In genomic region chr2:65435625-65436168, GRCh38 we compare ENCODE assay signal across 8 cellular contexts. TPM values are rescaled to one million over a fixed set of nuclear protein-coding genes. Genes with fewer than 3 reads are reported as not detected.
A peak's percentile ranks its signal among the peaks of the same experiment; 100 is the strongest.
DNase-seq lines count a peak whose midpoint lies in the region; ATAC-seq and TF ChIP-seq lines count a peak whose summit lies in the region.

No MANE protein-coding gene starts in this region.

- peak overlapping the region; percentile 89 for H3K27ac ChIP-seq in ectodermal cell (ENCODE audit: insufficient read depth, low read depth, low read length, poor library complexity, severe bottlenecking)
- H3K27ac ChIP-seq in right lobe of liver = peak overlapping the region; percentile 87 to 99 (median 93)

- peaks cover 6% of the 10 kb centered on the region for H3K9me3 Mint-ChIP-seq in activated CD4-positive, alpha-beta T cell treated with anti-CD3 and anti-CD28 coated beads, Interleukin-2, amount 10 ng/mL, durations not matched to agents 24 days and 14 days

- TF ChIP-seq POLR2A in right lobe of liver (IDR thresholded peaks at IDR 0.05) = no peak

- H3K4me3 Mint-ChIP-seq in activated CD4-positive, alpha-beta T cell treated with anti-CD3 and anti-CD28 coated beads, Interleukin-2, amount 10 ng/mL, durations not matched to agents 24 days and 14 days = peak overlapping the region; percentile 94

- no peaks in the 10 kb centered on the region for H3K9me3 ChIP-seq in ectodermal cell (ENCODE audit: control insufficient read depth, low read length)
- H3K9me3 ChIP-seq in right lobe of liver = no peaks in the 10 kb centered on the region

- H3K27me3 ChIP-seq in ectodermal cell (ENCODE audit: control insufficient read depth, insufficient read depth, low read length, poor library complexity, severe bottlenecking) (peaks cover 57% of the 10 kb centered on the region), right lobe of liver (no peaks in the 10 kb centered on the region)

- peak in 2 of 4 donors; percentile 3 to 33 for TF ChIP-seq CTCF in right lobe of liver (IDR thresholded peaks at IDR 0.05)

- intact Hi-C loops in activated CD4-positive, alpha-beta T cell treated with anti-CD3 and anti-CD28 coated beads, Interleukin-2, amount 10 ng/mL, durations not matched to agents 24 days and 14 days (cut with micrococcal nuclease) = loop anchor here (1.0 to 5.0 kb wide), 4 partner anchors 52 to 1962 kb away; partner anchors contain the start of gene ETAA1
- intact Hi-C loops in right lobe of liver (cut with DNase I) = loop anchor here in 1 of 2 donors (10.0 kb wide), 1 partner anchor 61 kb away; no protein-coding TSS in a partner anchor

- WGBS in ectodermal cell, 2 experiments = 0 to 1% methylated on average over 40 to 42 of the region's 42 CpGs
- WGBS in right lobe of liver (ENCODE audit: insufficient coverage, low coverage, low lambda C conversion rate, missing lambda C conversion rate) = 0% methylated on average over 8 of the region's 42 CpGs

- peaks cover 24% of the 10 kb centered on the region for H3K4me1 Mint-ChIP-seq in activated CD4-positive, alpha-beta T cell treated with anti-CD3 and anti-CD28 coated beads, Interleukin-2, amount 10 ng/mL, durations not matched to agents 24 days and 14 days

- no peaks in the 10 kb centered on the region for H3K36me3 Mint-ChIP-seq in activated CD4-positive, alpha-beta T cell treated with anti-CD3 and anti-CD28 coated beads, Interleukin-2, amount 10 ng/mL, durations not matched to agents 24 days and 14 days (ENCODE audit: low read depth)

- H3K36me3 ChIP-seq in ectodermal cell (ENCODE audit: control insufficient read depth, insufficient read depth, low read length) (no peaks in the 10 kb centered on the region), right lobe of liver (no peaks in the 10 kb centered on the region)

- DNase-seq in NCI-H2029 (lab: John Stamatoyannopoulos, UW) = peak; percentile 80
- DNase-seq in NCI-H2029 treated with DMSO at 0.1 percent for 48 hours (lab: John Stamatoyannopoulos, UW) = no peak
- peak; percentile 39 for DNase-seq in NCI-H345 treated with DMSO at 0.1 percent for 48 hours (lab: John Stamatoyannopoulos, UW; ENCODE audit: unreplicated experiment)
- peak; percentile 84 for DNase-seq in activated CD4-positive, alpha-beta T cell treated with anti-CD3 and anti-CD28 coated beads, Interleukin-2, amount 10 ng/mL, durations not matched to agents 24 days and 14 days
- DNase-seq in right lobe of liver = peak; percentile 86 to 89 (median 88)
- peak; percentile 54 for DNase-seq in stimulated activated CD4-positive, alpha-beta T cell treated with anti-CD3 and anti-CD28 coated beads, Interleukin-4, amount 100 ng/mL, for 24 hours

- peak overlapping the region; percentile 41 for H3K27ac Mint-ChIP-seq in activated CD4-positive, alpha-beta T cell treated with anti-CD3 and anti-CD28 coated beads, Interleukin-2, amount 10 ng/mL, durations not matched to agents 24 days and 14 days

- H3K4me1 ChIP-seq in ectodermal cell (ENCODE audit: control insufficient read depth, insufficient read depth, low read length) (peaks cover 30% of the 10 kb centered on the region), right lobe of liver (peaks cover 0 to 12% (median 1%) of the 10 kb centered on the region in 4 donors)

- ATAC-seq in HG03135 (IDR thresholded peaks at IDR 0.05; ENCODE audit: unreplicated experiment) (peak; percentile 13), right lobe of liver (peak; percentile 54 to 69 (median 60))

- H3K27me3 Mint-ChIP-seq in activated CD4-positive, alpha-beta T cell treated with anti-CD3 and anti-CD28 coated beads, Interleukin-2, amount 10 ng/mL, durations not matched to agents 24 days and 14 days = peaks cover 45% of the 10 kb centered on the region

- H3K4me3 ChIP-seq in ectodermal cell (ENCODE audit: insufficient read depth, low read depth, low read length) (peak overlapping the region; percentile 58), right lobe of liver (peak overlapping the region; percentile 50 to 78 (median 62))

RNA-seq across cellular contexts. Expression of gene SPRED2, which starts 3.3 kb away (rescaled TPM):
- 7.7 and 9.2 TPM in 2 replicates for total RNA-seq in activated CD4-positive, alpha-beta T cell treated with anti-CD3 and anti-CD28 coated beads, Interleukin-2, amount 10 ng/mL, durations not matched to agents 24 days and 14 days
- 19.9 TPM for polyA plus RNA-seq in ectodermal cell (2013, experiment 1 of 4)
- 18.4 TPM for polyA plus RNA-seq in ectodermal cell (2013, experiment 2 of 4)
- 13.8 TPM for polyA plus RNA-seq in ectodermal cell (2013, experiment 3 of 4)
- polyA plus RNA-seq in ectodermal cell (2013, experiment 4 of 4) = 15.9 TPM
- 10 to 100 TPM; 11.0 to 22.5 (median 15.2) TPM for total RNA-seq in right lobe of liver
